Comparison of ENCODE assay signal across 22 cellular contexts in the genomic region with DNA sequence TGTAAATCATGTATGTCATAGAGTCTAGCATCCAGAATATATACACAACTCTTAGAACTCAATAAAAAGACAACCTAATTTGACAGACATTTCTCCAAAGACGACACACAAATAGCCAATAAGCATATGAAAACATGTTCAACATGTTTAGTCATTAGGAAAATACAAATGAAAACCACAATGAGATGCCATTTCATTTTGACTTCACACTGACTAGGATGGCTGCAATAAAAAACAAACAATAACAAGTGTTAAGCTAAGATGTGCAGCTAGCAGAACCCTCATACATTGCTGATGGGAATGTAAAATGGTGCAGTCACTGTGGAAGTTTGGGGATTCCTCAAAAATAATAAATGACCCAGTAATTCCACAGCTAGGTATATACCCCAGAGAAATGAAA.
"Had no signal": no experiment of that assay in that cellular context is flagged by ENCODE, and none has a peak within 500 bp of the region (broad histone marks: within the 10 kb centered on the region; RNA-seq: fewer than 3 reads in every experiment).

No MANE protein-coding gene starts in this region.

- H3K9me3 ChIP-seq: mucosa of descending colon, right lobe of liver, testis, uterus had no signal

- H3K27ac Mint-ChIP-seq: activated CD4-positive, alpha-beta T cell treated with anti-CD3 and anti-CD28 coated beads, Interleukin-2, amount 10 ng/mL, durations not matched to agents 7 days and 5 days; activated naive CD8-positive, alpha-beta T cell treated with anti-CD3 and anti-CD28 coated beads, Interleukin-2, amount 50 U/mL, for 24 hours had no signal

- H3K36me3 ChIP-seq: uterus had no signal

- ATAC-seq: activated naive CD8-positive, alpha-beta T cell treated with anti-CD3 and anti-CD28 coated beads, Interleukin-2, amount 50 U/mL, for 24 hours; heart left ventricle; left cardiac atrium; mucosa of descending colon; right lobe of liver; SK-N-SH treated with all-trans-retinoic acid at 6 μM for 48 hours; WTC11 had no signal

- H3K4me1 Mint-ChIP-seq: neural crest cell had no signal

- H3K27ac ChIP-seq: heart left ventricle, right lobe of liver, testis, uterus had no signal

- H3K4me3 ChIP-seq: heart left ventricle, mucosa of descending colon, right lobe of liver, testis, uterus had no signal

- H3K27me3 Mint-ChIP-seq: activated CD4-positive, alpha-beta T cell treated with anti-CD3 and anti-CD28 coated beads, Interleukin-2, amount 10 ng/mL, durations not matched to agents 7 days and 5 days; activated naive CD8-positive, alpha-beta T cell treated with anti-CD3 and anti-CD28 coated beads, Interleukin-2, amount 50 U/mL, for 24 hours had no signal

- DNase-seq: activated CD4-positive, alpha-beta T cell treated with anti-CD3 and anti-CD28 coated beads, Interleukin-2, amount 10 ng/mL, durations not matched to agents 7 days and 5 days; activated naive CD4-positive, alpha-beta T cell treated with anti-CD3 and anti-CD28 coated beads for 36 hours; activated naive CD8-positive, alpha-beta T cell treated with anti-CD3 and anti-CD28 coated beads, Interleukin-2, amount 50 U/mL, for 24 hours; activated T-cell treated with anti-CD3 and anti-CD28 coated beads for 4 hours; cortex of kidney; heart left ventricle; islet precursor cell; left cardiac atrium; mesenchymal stem cell; mucosa of descending colon; posterior cingulate gyrus; right lobe of liver; small intestine; stimulated activated CD8-positive, alpha-beta memory T cell treated with anti-CD3 and anti-CD28 coated beads, Interleukin-4, amount 100 ng/mL, for 48 hours; stimulated activated naive CD4-positive, alpha-beta T cell; T-helper 9 cell; testis; trophoblast cell; uterus had no signal

- H3K4me1 ChIP-seq: testis, uterus had no signal

- H3K4me3 Mint-ChIP-seq: activated CD4-positive, alpha-beta T cell treated with anti-CD3 and anti-CD28 coated beads, Interleukin-2, amount 10 ng/mL, durations not matched to agents 7 days and 5 days; activated naive CD4-positive, alpha-beta T cell treated with anti-CD3 and anti-CD28 coated beads for 36 hours; activated naive CD8-positive, alpha-beta T cell treated with anti-CD3 and anti-CD28 coated beads, Interleukin-2, amount 50 U/mL, for 24 hours; neural crest cell; WTC11 had no signal

- H3K27me3 ChIP-seq: heart left ventricle, right lobe of liver, testis, uterus had no signal
